Comparison of ENCODE assay signal across 8 cellular contexts in genomic region chr1:240888039-240888786, GRCh38.
DNase-seq lines count a peak whose midpoint lies in the region; ATAC-seq and TF ChIP-seq lines count a peak whose summit lies in the region.

No MANE protein-coding gene starts in this region.

- no peaks in the 10 kb centered on the region for H3K4me1 ChIP-seq in psoas muscle

- DNase-seq in DMS53 (lab: John Stamatoyannopoulos, UW) = peak; percentile 74
- DNase-seq in HK-2 (ENCODE audit: unreplicated experiment) = peak; percentile 61
- DNase-seq in RKO (ENCODE audit: low spot score) = peak; percentile 21
- DNase-seq in fibroblast of villous mesenchyme (ENCODE audit: low read depth) = peak; percentile 3
- peak; percentile 19 to 21 for DNase-seq in stimulated activated naive CD8-positive, alpha-beta T cell treated with anti-CD3 and anti-CD28 coated beads, Interleukin-15, amount 100 ng/mL, for 72 hours
- no peak for DNase-seq in psoas muscle
- no peak for DNase-seq in omental fat pad (ENCODE audit: low spot score)

- H3K4me3 ChIP-seq in fibroblast of villous mesenchyme (ENCODE audit: low read depth, low read length) (no peak overlapping the region), psoas muscle (no peak overlapping the region)

- H3K4me3 Mint-ChIP-seq in stimulated activated naive CD8-positive, alpha-beta T cell treated with anti-CD3 and anti-CD28 coated beads, Interleukin-15, amount 100 ng/mL, for 72 hours = no peak overlapping the region

- H3K27me3 ChIP-seq in psoas muscle (ENCODE audit: insufficient read depth in 3 of 3, low read length in 2 of 3) = no peaks in the 10 kb centered on the region

- no peak overlapping the region for H3K27ac ChIP-seq in psoas muscle

- no peaks in the 10 kb centered on the region for H3K27me3 Mint-ChIP-seq in stimulated activated naive CD8-positive, alpha-beta T cell treated with anti-CD3 and anti-CD28 coated beads, Interleukin-15, amount 100 ng/mL, for 72 hours

- no peaks in the 10 kb centered on the region for H3K36me3 ChIP-seq in psoas muscle (ENCODE audit: insufficient read depth in 1 of 2, low read depth in 1 of 2)

- intact Hi-C loops in psoas muscle (cut with DNase I) = no loop called here

- WGBS in psoas muscle, 3 donors = 58 to 60% (median 59%) methylated on average over 15 of the region's 15 CpGs

- TF ChIP-seq CTCF in fibroblast of villous mesenchyme (IDR thresholded peaks at IDR 0.05; ENCODE audit: insufficient read depth, low read depth, low read length) (peak; percentile 59), psoas muscle (IDR thresholded peaks at IDR 0.05) (no peak), omental fat pad (IDR thresholded peaks at IDR 0.05) (no peak)

- H3K4me1 Mint-ChIP-seq in stimulated activated naive CD8-positive, alpha-beta T cell treated with anti-CD3 and anti-CD28 coated beads, Interleukin-15, amount 100 ng/mL, for 72 hours = no peaks in the 10 kb centered on the region

- H3K9me3 Mint-ChIP-seq in stimulated activated naive CD8-positive, alpha-beta T cell treated with anti-CD3 and anti-CD28 coated beads, Interleukin-15, amount 100 ng/mL, for 72 hours = peaks cover 0 to 8% of the 10 kb centered on the region in 2 donors

- H3K27ac Mint-ChIP-seq in stimulated activated naive CD8-positive, alpha-beta T cell treated with anti-CD3 and anti-CD28 coated beads, Interleukin-15, amount 100 ng/mL, for 72 hours = no peak overlapping the region

- no peaks in the 10 kb centered on the region for H3K9me3 ChIP-seq in psoas muscle

- peak; percentile 78 for ATAC-seq in GM18909 (IDR thresholded peaks at IDR 0.05; ENCODE audit: poor library complexity, unreplicated experiment)
- no peak for ATAC-seq in stimulated activated naive CD8-positive, alpha-beta T cell treated with anti-CD3 and anti-CD28 coated beads, Interleukin-15, amount 100 ng/mL, for 72 hours
- no peak for ATAC-seq in psoas muscle
- no peak for ATAC-seq in omental fat pad (ENCODE audit: low FRiP score)

Comparison
In these comparisons a context has a peak if more than half of its experiments do, and no peak if none do; other contexts are left out.
1. DNase-seq: peak in DMS53 (single experiment), HK-2 (single experiment), RKO (single experiment), fibroblast of villous mesenchyme (single experiment) and stimulated activated naive CD8-positive, alpha-beta T cell treated with anti-CD3 and anti-CD28 coated beads, Interleukin-15, amount 100 ng/mL, for 72 hours (2 of 2); none in psoas muscle (0 of 2) and omental fat pad (single experiment).